30 cellular contexts compared by ENCODE assay signal in genomic region chr2:221095381-221095780, GRCh38.
"Had no signal": no experiment of that assay in that cellular context is flagged by ENCODE, and none has a peak within 500 bp of the region (broad histone marks: within the 10 kb centered on the region; RNA-seq: fewer than 3 reads in every experiment).

No MANE protein-coding gene starts in this region.

- H3K4me3 Mint-ChIP-seq: activated CD4-positive, alpha-beta memory T cell treated with anti-CD3 and anti-CD28 coated beads for 36 hours; activated CD4-positive, alpha-beta T cell treated with anti-CD3 and anti-CD28 coated beads, Interleukin-2, amount 10 ng/mL, durations not matched to agents 24 days and 14 days; activated naive CD4-positive, alpha-beta T cell treated with anti-CD3 and anti-CD28 coated beads for 36 hours; activated naive CD8-positive, alpha-beta T cell treated with anti-CD3 and anti-CD28 coated beads for 36 hours; activated T-helper 1 cell treated with anti-CD3 and anti-CD28 coated beads, Interleukin-12 subunit alpha, Interleukin-12 subunit beta, Interleukin-2, Interleukin-4 antibody, amounts not matched to agents 30 ng/mL and 10 ng/mL and 1 ng/mL, durations not matched to agents 14 hours and 24 hours and 36 hours; naive thymus-derived CD4-positive, alpha-beta T cell; T-helper 17 cell had no signal

- ATAC-seq: activated CD4-positive, CD25-positive, alpha-beta regulatory T cell treated with anti-CD3 and anti-CD28 coated beads, Interleukin-2, amount 50 U/mL, for 24 hours; esophagus mucosa; left colon; naive thymus-derived CD4-positive, alpha-beta T cell; T-helper 17 cell had no signal

- H3K4me3 ChIP-seq: adrenal gland, right atrium auricular region, spleen, suprapubic skin, tibial artery had no signal

- H3K4me1 ChIP-seq: adrenal gland, right atrium auricular region, spleen, tibial artery had no signal

- DNase-seq: activated CD4-positive, alpha-beta memory T cell treated with anti-CD3 and anti-CD28 coated beads for 36 hours; activated CD4-positive, alpha-beta T cell treated with anti-CD3 and anti-CD28 coated beads, Interleukin-2, amount 10 ng/mL, durations not matched to agents 24 days and 14 days; activated CD8-positive, alpha-beta memory T cell treated with anti-CD3 and anti-CD28 coated beads, Interleukin-2, amount 50 U/mL, for 4 hours; activated effector memory CD4-positive, alpha-beta T cell treated with anti-CD3 and anti-CD28 coated beads, Interleukin-2, amount 50 U/mL, for 16 hours; activated naive CD4-positive, alpha-beta T cell treated with anti-CD3 and anti-CD28 coated beads for 36 hours; activated naive CD8-positive, alpha-beta T cell treated with anti-CD3 and anti-CD28 coated beads for 36 hours; activated T-cell treated with anti-CD3 and anti-CD28 coated beads, Interleukin-2, amount 50 U/mL, for 1 hour; adrenal gland; aorta; caudate nucleus; cortex of kidney; foreskin fibroblast; head of caudate nucleus; hippocampal formation; kidney; left colon; midbrain; naive thymus-derived CD4-positive, alpha-beta T cell; nucleus accumbens; spleen; stimulated activated naive CD4-positive, alpha-beta T cell; T-helper 17 cell; T1000; tibial artery; WERI-Rb-1 had no signal

- H3K9me3 ChIP-seq: adrenal gland, right atrium auricular region, suprapubic skin, tibial artery had no signal

- H3K27ac Mint-ChIP-seq: activated CD4-positive, alpha-beta memory T cell treated with anti-CD3 and anti-CD28 coated beads for 36 hours; activated CD4-positive, alpha-beta T cell treated with anti-CD3 and anti-CD28 coated beads, Interleukin-2, amount 10 ng/mL, durations not matched to agents 24 days and 14 days; activated naive CD4-positive, alpha-beta T cell treated with anti-CD3 and anti-CD28 coated beads for 36 hours; activated naive CD8-positive, alpha-beta T cell treated with anti-CD3 and anti-CD28 coated beads for 36 hours; activated T-helper 1 cell treated with anti-CD3 and anti-CD28 coated beads, Interleukin-12 subunit alpha, Interleukin-12 subunit beta, Interleukin-2, Interleukin-4 antibody, amounts not matched to agents 30 ng/mL and 10 ng/mL and 1 ng/mL, durations not matched to agents 14 hours and 24 hours and 36 hours; naive thymus-derived CD4-positive, alpha-beta T cell; T-helper 17 cell had no signal

- H3K4me1 Mint-ChIP-seq: activated CD4-positive, alpha-beta T cell treated with anti-CD3 and anti-CD28 coated beads, Interleukin-2, amount 10 ng/mL, durations not matched to agents 24 days and 14 days; activated naive CD8-positive, alpha-beta T cell treated with anti-CD3 and anti-CD28 coated beads for 36 hours; naive thymus-derived CD4-positive, alpha-beta T cell; T-helper 17 cell had no signal

- H3K36me3 Mint-ChIP-seq: activated CD4-positive, alpha-beta memory T cell treated with anti-CD3 and anti-CD28 coated beads for 36 hours; activated naive CD8-positive, alpha-beta T cell treated with anti-CD3 and anti-CD28 coated beads for 36 hours; naive thymus-derived CD4-positive, alpha-beta T cell had no signal

- FAIRE-seq: kidney had no signal

- H3K27me3 ChIP-seq: right atrium auricular region, spleen, suprapubic skin, tibial artery had no signal

- H3K36me3 ChIP-seq: adrenal gland, right atrium auricular region, spleen, suprapubic skin, tibial artery, WERI-Rb-1 had no signal

- H3K27ac ChIP-seq: adrenal gland, right atrium auricular region, spleen, suprapubic skin, tibial artery, WERI-Rb-1 had no signal

- H3K9me3 Mint-ChIP-seq: activated CD4-positive, alpha-beta memory T cell treated with anti-CD3 and anti-CD28 coated beads for 36 hours; activated CD4-positive, alpha-beta T cell treated with anti-CD3 and anti-CD28 coated beads, Interleukin-2, amount 10 ng/mL, durations not matched to agents 24 days and 14 days; activated T-helper 1 cell treated with anti-CD3 and anti-CD28 coated beads, Interleukin-12 subunit alpha, Interleukin-12 subunit beta, Interleukin-2, Interleukin-4 antibody, amounts not matched to agents 30 ng/mL and 10 ng/mL and 1 ng/mL, durations not matched to agents 14 hours and 24 hours and 36 hours had no signal

- H3K27me3 Mint-ChIP-seq: activated CD4-positive, alpha-beta T cell treated with anti-CD3 and anti-CD28 coated beads, Interleukin-2, amount 10 ng/mL, durations not matched to agents 24 days and 14 days had no signal
